ENCODE assay signal across 33 cellular contexts in genomic region chr22:25177895-25178294, GRCh38. TPM values are rescaled to one million over a fixed set of nuclear protein-coding genes. Genes with fewer than 3 reads are reported as not detected.
"Had no signal": no experiment of that assay in that cellular context is flagged by ENCODE, and none has a peak within 500 bp of the region (broad histone marks: within the 10 kb centered on the region; RNA-seq: fewer than 3 reads in every experiment).

No MANE protein-coding gene starts in this region.

- H3K27ac Mint-ChIP-seq: activated CD4-positive, alpha-beta memory T cell treated with anti-CD3 and anti-CD28 coated beads for 36 hours; activated CD4-positive, alpha-beta T cell treated with anti-CD3 and anti-CD28 coated beads for 36 hours; activated CD4-positive, alpha-beta T cell treated with anti-CD3 and anti-CD28 coated beads, Interleukin-2, amount 10 ng/mL, durations not matched to agents 24 days and 14 days; activated CD8-positive, alpha-beta T cell treated with anti-CD3 and anti-CD28 coated beads, Interleukin-2, amount 10 ng/mL, durations not matched to agents 7 days and 5 days; activated naive CD4-positive, alpha-beta T cell treated with anti-CD3 and anti-CD28 coated beads, Interleukin-2, amount 50 U/mL, for 72 hours; activated naive CD8-positive, alpha-beta T cell treated with anti-CD3 and anti-CD28 coated beads, Interleukin-2, amount 10 ng/mL, durations not matched to agents 7 days and 5 days; brain; effector memory CD8-positive, alpha-beta T cell had no signal

- H3K36me3 ChIP-seq: breast epithelium had no signal

- H3K27ac ChIP-seq: ascending aorta, cardiac muscle cell, esophagus muscularis mucosa, foreskin keratinocyte, gastrocnemius medialis, heart left ventricle had no signal

- H3K9me3 Mint-ChIP-seq: effector memory CD8-positive, alpha-beta T cell had no signal

- H3K4me1 Mint-ChIP-seq: activated CD4-positive, alpha-beta T cell treated with anti-CD3 and anti-CD28 coated beads for 36 hours; activated CD4-positive, alpha-beta T cell treated with anti-CD3 and anti-CD28 coated beads, Interleukin-2, amount 10 ng/mL, durations not matched to agents 24 days and 14 days; activated CD8-positive, alpha-beta memory T cell treated with anti-CD3 and anti-CD28 coated beads, Interleukin-2, amount 10 ng/mL, durations not matched to agents 7 days and 5 days; activated naive CD4-positive, alpha-beta T cell treated with anti-CD3 and anti-CD28 coated beads, Interleukin-2, amount 10 ng/mL, durations not matched to agents 7 days and 5 days; brain had no signal

- H3K9me3 ChIP-seq: ascending aorta, gastrocnemius medialis had no signal

- H3K4me3 Mint-ChIP-seq: activated CD4-positive, alpha-beta memory T cell treated with anti-CD3 and anti-CD28 coated beads for 36 hours; activated CD4-positive, alpha-beta T cell treated with anti-CD3 and anti-CD28 coated beads, Interleukin-2, amount 10 ng/mL, durations not matched to agents 24 days and 14 days; brain; effector memory CD8-positive, alpha-beta T cell had no signal

- H3K4me1 ChIP-seq: esophagus muscularis mucosa, gastrocnemius medialis, heart left ventricle had no signal

- ATAC-seq: effector memory CD8-positive, alpha-beta T cell; foreskin keratinocyte; gastrocnemius medialis had no signal

- DNase-seq: activated CD4-positive, alpha-beta T cell treated with anti-CD3 and anti-CD28 coated beads, Interleukin-2, amount 10 ng/mL, durations not matched to agents 24 days and 14 days; activated CD4-positive, CD25-positive, alpha-beta regulatory T cell; activated CD4-positive, CD25-positive, alpha-beta regulatory T cell treated with anti-CD3 and anti-CD28 coated beads, Interleukin-2, amount 50 U/mL, for 72 hours; activated CD8-positive, alpha-beta memory T cell treated with anti-CD3 and anti-CD28 coated beads, Interleukin-2, amount 10 ng/mL, durations not matched to agents 7 days and 5 days; activated CD8-positive, alpha-beta memory T cell treated with anti-CD3 and anti-CD28 coated beads, Interleukin-2, amount 50 U/mL, for 4 hours; activated CD8-positive, alpha-beta T cell treated with anti-CD3 and anti-CD28 coated beads, Interleukin-2, amount 10 ng/mL, durations not matched to agents 7 days and 5 days; activated gamma-delta T cell; activated naive CD4-positive, alpha-beta T cell; activated naive CD4-positive, alpha-beta T cell treated with anti-CD3 and anti-CD28 coated beads, Interleukin-2, amount 10 ng/mL, durations not matched to agents 7 days and 5 days; central memory CD4-positive, alpha-beta T cell; cerebellar nuclear complex; cortex of kidney; dermis blood vessel endothelial cell; effector CD4-positive, alpha-beta T cell; effector memory CD8-positive, alpha-beta T cell; erythroblast; foreskin keratinocyte; gastrocnemius medialis; glutamatergic neuron; T-helper 2 cell had no signal

- H3K27me3 Mint-ChIP-seq: activated CD4-positive, alpha-beta memory T cell treated with anti-CD3 and anti-CD28 coated beads for 36 hours; activated CD4-positive, alpha-beta T cell treated with anti-CD3 and anti-CD28 coated beads for 36 hours; activated CD4-positive, alpha-beta T cell treated with anti-CD3 and anti-CD28 coated beads, Interleukin-2, amount 10 ng/mL, durations not matched to agents 24 days and 14 days; activated CD8-positive, alpha-beta memory T cell treated with anti-CD3 and anti-CD28 coated beads, Interleukin-2, amount 10 ng/mL, durations not matched to agents 7 days and 5 days; activated naive CD4-positive, alpha-beta T cell treated with anti-CD3 and anti-CD28 coated beads, Interleukin-2, amount 10 ng/mL, durations not matched to agents 7 days and 5 days; activated naive CD8-positive, alpha-beta T cell treated with anti-CD3 and anti-CD28 coated beads, Interleukin-2, amount 10 ng/mL, durations not matched to agents 7 days and 5 days; brain; effector memory CD8-positive, alpha-beta T cell had no signal

- FAIRE-seq: colon had no signal

- H3K27me3 ChIP-seq: ascending aorta, breast epithelium, cardiac muscle cell, esophagus muscularis mucosa, foreskin keratinocyte, gastrocnemius medialis, heart left ventricle had no signal

- H3K4me3 ChIP-seq: ascending aorta, breast epithelium, cardiac muscle cell, esophagus muscularis mucosa, gastrocnemius medialis had no signal

RNA-seq across cellular contexts. Expression of gene CRYBB3, which starts 21.8 kb away (rescaled TPM):
- total RNA-seq: activated CD8-positive, alpha-beta T cell treated with anti-CD3 and anti-CD28 coated beads, Interleukin-2, amount 10 ng/mL, durations not matched to agents 7 days and 5 days; ascending aorta; cardiac muscle cell; dermis blood vessel endothelial cell; esophagus muscularis mucosa; foreskin keratinocyte; gastrocnemius medialis; T-helper 1 cell treated with Interleukin-12 subunit alpha and Interleukin-12 subunit beta and Interleukin-4 antibody, amounts not matched to agents 30 ng/mL and 1 ng/mL, for 36 hours had no signal
- polyA plus RNA-seq: heart left ventricle had no signal

RNA-seq across cellular contexts. Expression of gene CRYBB2, which starts 41.5 kb away (rescaled TPM):
- total RNA-seq: activated CD4-positive, alpha-beta memory T cell treated with anti-CD3 and anti-CD28 coated beads for 36 hours; activated CD4-positive, alpha-beta T cell treated with anti-CD3 and anti-CD28 coated beads, Interleukin-2, amount 10 ng/mL, durations not matched to agents 24 days and 14 days; activated CD8-positive, alpha-beta memory T cell treated with anti-CD3 and anti-CD28 coated beads for 36 hours; activated CD8-positive, alpha-beta memory T cell treated with anti-CD3 and anti-CD28 coated beads, Interleukin-2, amount 10 ng/mL, durations not matched to agents 7 days and 5 days; activated CD8-positive, alpha-beta T cell treated with anti-CD3 and anti-CD28 coated beads, Interleukin-2, amount 10 ng/mL, durations not matched to agents 7 days and 5 days; activated naive CD4-positive, alpha-beta T cell treated with anti-CD3 and anti-CD28 coated beads, Interleukin-2, amount 50 U/mL, for 72 hours; activated naive CD8-positive, alpha-beta T cell treated with anti-CD3 and anti-CD28 coated beads, Interleukin-2, amount 10 ng/mL, durations not matched to agents 7 days and 5 days; ascending aorta; cardiac muscle cell; dermis blood vessel endothelial cell; foreskin keratinocyte; gastrocnemius medialis; heart left ventricle; T-helper 1 cell treated with Interleukin-12 subunit alpha and Interleukin-12 subunit beta and Interleukin-4 antibody, amounts not matched to agents 30 ng/mL and 1 ng/mL, for 36 hours had no signal
- polyA plus RNA-seq: cardiac muscle cell, heart left ventricle had no signal
